ENCODE assay signal across 8 cellular contexts in genomic region chr6:29649701-29650673, GRCh38. TPM values are rescaled to one million over a fixed set of nuclear protein-coding genes. Genes with fewer than 3 reads are reported as not detected.
DNase-seq lines count a peak whose midpoint lies in the region; ATAC-seq and TF ChIP-seq lines count a peak whose summit lies in the region.

No MANE protein-coding gene starts in this region.

- peak overlapping the region; percentile 40 to 52 for H3K4me3 ChIP-seq in SK-N-SH (ENCODE audit: low read depth in 2 of 2, low read length in 1 of 2)
- H3K4me3 ChIP-seq in ovary, result peak overlapping the region; percentile 52
- H3K4me3 ChIP-seq in tibial artery, result peak overlapping the region; percentile 51 to 62

- H3K79me2 ChIP-seq in SK-N-SH (ENCODE audit: insufficient read depth), result no peaks in the 10 kb centered on the region

- CTCF ChIA-PET in SK-N-SH (lab: Yijun Ruan, JAX), result interaction anchor here (0.5 to 8.1 kb wide), 31 partner anchors 10 to 1961 kb away, joined by 3 to 120 read pairs (median 4); partner anchors contain the start of genes GABBR1 and HLA-A

- peak overlapping the region; percentile 17 to 69; a peak in 3 of 4 replicates for H3K27ac ChIP-seq in SK-N-SH (ENCODE audit: low read depth in 2 of 2, low read length in 1 of 2)
- peak overlapping the region; percentile 54 to 94 for H3K27ac ChIP-seq in ovary
- peak overlapping the region; percentile 90 to 93 for H3K27ac ChIP-seq in tibial artery

- TF ChIP-seq RAD21 in SK-N-SH (IDR thresholded peaks at IDR 0.05; ENCODE audit: low read length), result no peak

- H3K9ac ChIP-seq in SK-N-SH, result no peak overlapping the region

- intact Hi-C loops in head of caudate nucleus (cut with DNase I), result loop anchor here (10.0 kb wide), 1 partner anchor 45 kb away; no protein-coding TSS in a partner anchor
- intact Hi-C loops in ovary (cut with DNase I), result loop anchor here in 2 of 4 donors (5.0 to 10.0 kb wide), 2 partner anchors 95 to 102 kb away; no protein-coding TSS in a partner anchor
- intact Hi-C loops in tibial artery (cut with DNase I; ENCODE audit: low total_unique reads), result no loop called here

- no peaks in the 10 kb centered on the region for H3F3A ChIP-seq in SK-N-SH (replicated peaks; ENCODE audit: insufficient read depth)

- H3K4me1 ChIP-seq in SK-N-SH (ENCODE audit: control insufficient read depth in 1 of 2, insufficient read depth in 2 of 2, low read depth in 1 of 2, low read length in 1 of 2), result peaks cover 0 to 7% of the 10 kb centered on the region in 2 experiments; a peak in 1 of 4 replicates
- no peaks in the 10 kb centered on the region for H3K4me1 ChIP-seq in ovary (ENCODE audit: insufficient read depth)
- H3K4me1 ChIP-seq in tibial artery, result peaks cover 0 to 16% (median 6%) of the 10 kb centered on the region in 4 donors

- H3K27me3 ChIP-seq in SK-N-SH (ENCODE audit: insufficient read depth), result peaks cover 7% of the 10 kb centered on the region; the same call in 1 of the 2 replicates
- no peaks in the 10 kb centered on the region for H3K27me3 ChIP-seq in ovary
- H3K27me3 ChIP-seq in tibial artery, result no peaks in the 10 kb centered on the region

- WGBS in SK-N-SH (ENCODE audit: low lambda C conversion rate), result 11% methylated on average over 29 of the region's 33 CpGs
- WGBS in ovary, 3 donors, result 3 to 5% (median 5%) methylated on average over 33 of the region's 33 CpGs

- peak overlapping the region; percentile 70 for H3K4me2 ChIP-seq in SK-N-SH

- H4K20me1 ChIP-seq in SK-N-SH (ENCODE audit: insufficient read depth), result no peaks in the 10 kb centered on the region

- TF ChIP-seq CTCF in GM10266 (IDR thresholded peaks at IDR 0.05; ENCODE audit: control insufficient read depth, insufficient read depth, low read depth, missing control alignments) (peak; percentile 92), SK-N-SH (IDR thresholded peaks at IDR 0.05) (peak; percentile 89), ovary (IDR thresholded peaks at IDR 0.05) (peak; percentile 82 to 94 (median 92)), tibial artery (IDR thresholded peaks at IDR 0.05) (peak; percentile 87 to 88)

- H3K27me3 Mint-ChIP-seq in activated naive CD8-positive, alpha-beta T cell, result peaks cover 2% of the 10 kb centered on the region

- no peaks in the 10 kb centered on the region for H3K36me3 Mint-ChIP-seq in activated naive CD8-positive, alpha-beta T cell

- POLR2A ChIA-PET in SK-N-SH (lab: Yijun Ruan, JAX), result interaction anchor here (2.2 kb wide), 1 partner anchor 17 kb away, joined by 12 read pairs; the partner anchor contains the start of gene GABBR1

- peaks cover 12% of the 10 kb centered on the region for H3K4me1 Mint-ChIP-seq in activated naive CD8-positive, alpha-beta T cell (ENCODE audit: low read depth)

- H3K9me3 ChIP-seq in SK-N-SH, result no peaks in the 10 kb centered on the region
- no peaks in the 10 kb centered on the region for H3K9me3 ChIP-seq in ovary
- no peaks in the 10 kb centered on the region for H3K9me3 ChIP-seq in tibial artery

- DNase-seq in GM10266 (ENCODE audit: extremely low spot score) (peak; percentile 93), NCI-H1048 (lab: John Stamatoyannopoulos, UW) (peak; percentile 92), SK-N-SH (peak; percentile 89), head of caudate nucleus (peak; percentile 97 to 100 (median 99)), ovary (peak; percentile 97 to 99 (median 98)), tibial artery (peak; percentile 98 to 99)

- peak overlapping the region; percentile 89 for H2AFZ ChIP-seq in SK-N-SH (ENCODE audit: low read depth)

- H3K4me3 Mint-ChIP-seq in activated naive CD8-positive, alpha-beta T cell, result peak overlapping the region; percentile 96

- no peaks in the 10 kb centered on the region for H3K36me3 ChIP-seq in SK-N-SH (replicated peaks in 1 of 2; ENCODE audit: control insufficient read depth in 1 of 2, insufficient read depth in 2 of 2, low read length in 1 of 2)
- H3K36me3 ChIP-seq in ovary, result no peaks in the 10 kb centered on the region
- H3K36me3 ChIP-seq in tibial artery, result no peaks in the 10 kb centered on the region

- no peaks in the 10 kb centered on the region for H3K9me2 ChIP-seq in SK-N-SH

- H3K27ac Mint-ChIP-seq in activated naive CD8-positive, alpha-beta T cell, result peak overlapping the region; percentile 98

- ATAC-seq in HG02588 (IDR thresholded peaks at IDR 0.05; ENCODE audit: unreplicated experiment), result peak; percentile 89

- TF ChIP-seq POLR2A in ovary (IDR thresholded peaks at IDR 0.05), result peak; percentile 72

- no peaks in the 10 kb centered on the region for H3K9me3 Mint-ChIP-seq in activated naive CD8-positive, alpha-beta T cell (ENCODE audit: low read depth)

- no peak for TF ChIP-seq EP300 in SK-N-SH (IDR thresholded peaks at IDR 0.05; ENCODE audit: borderline replicate concordance in 1 of 2, low read depth in 1 of 2, low read length in 1 of 2)
- TF ChIP-seq EP300 in ovary (IDR thresholded peaks at IDR 0.05), result peak; percentile 62

TF ChIP-seq in SK-N-SH, 30 proteins besides CTCF, POLR2A, EP300 and RAD21 (continues in another document):
- TF ChIP-seq ELF1 (IDR thresholded peaks at IDR 0.05) (peak; percentile 56; the same call in 1 of the 2 replicates), PBX3 (IDR thresholded peaks at IDR 0.05) (no peak), FOXM1 (IDR thresholded peaks at IDR 0.05; ENCODE audit: low read depth) (no peak), ZBTB33 (IDR thresholded peaks at IDR 0.05; ENCODE audit: borderline replicate concordance, low read depth) (no peak), USF1 (IDR thresholded peaks at IDR 0.05; ENCODE audit: borderline replicate concordance, low read depth) (no peak), MAX (IDR thresholded peaks at IDR 0.05; ENCODE audit: low read depth) (no peak), MXI1 (IDR thresholded peaks at IDR 0.05; ENCODE audit: low read depth, low read length) (no peak; the same call in 1 of the 2 replicates), TAF1 (IDR thresholded peaks at IDR 0.05; ENCODE audit: borderline replicate concordance, low read depth, low read length) (no peak), JUND (IDR thresholded peaks at IDR 0.05) (no peak), RCOR1 (IDR thresholded peaks at IDR 0.05; ENCODE audit: low read length) (no peak), EZH2phosphoT487 (IDR thresholded peaks at IDR 0.05; ENCODE audit: borderline replicate concordance, low read depth) (no peak), POLR2AphosphoS5 (IDR thresholded peaks at IDR 0.05; ENCODE audit: low read depth, low read length) (0 out of 2 replicates have a peak, but pooled peaks have one; percentile 24), SMC3 (IDR thresholded peaks at IDR 0.05; ENCODE audit: low read depth, low read length) (peak; percentile 27; the same call in 1 of the 2 replicates), RXRA (IDR thresholded peaks at IDR 0.05; ENCODE audit: borderline replicate concordance, low read depth) (no peak), CHD2 (IDR thresholded peaks at IDR 0.05; ENCODE audit: low read length, partially characterized antibody) (peak; percentile 29)

RNA-seq across cellular contexts. Expression of gene MOG, which starts 6.9 kb away (rescaled TPM):
- polyA plus RNA-seq in SK-N-SH (2012; rRNA removed), result not detected in 2 replicates
- polyA plus RNA-seq in SK-N-SH (2012; cell fraction: cytosol; rRNA removed), result not detected in 2 replicates
- not detected in 2 replicates for polyA plus RNA-seq in SK-N-SH (2012; cell fraction: nucleus; rRNA removed)
- under 1 TPM in 1 of 7 donors, not detected in 6; 0.13 TPM for total RNA-seq in ovary
- under 1 TPM in 1 of 2 donors, not detected in 1; 0.05 TPM for polyA plus RNA-seq in ovary

RNA-seq across cellular contexts. Expression of gene GABBR1, which starts 17.0 kb away (rescaled TPM):
- polyA plus RNA-seq in SK-N-SH (2012; rRNA removed) (26.8 and 33.8 TPM in 2 replicates), ovary (10 to 100 TPM; 41.3 to 48.5 TPM)
- polyA plus RNA-seq in SK-N-SH (2012; cell fraction: cytosol; rRNA removed), result 8.1 and 9.5 TPM in 2 replicates
- 258 and 287 TPM in 2 replicates for polyA plus RNA-seq in SK-N-SH (2012; cell fraction: nucleus; rRNA removed)
- 10 to 100 TPM; 23.0 to 80.0 (median 58.0) TPM for total RNA-seq in ovary

RNA-seq across cellular contexts. Expression of gene ZFP57, which starts 31.0 kb away (rescaled TPM):
- not detected in 2 replicates for polyA plus RNA-seq in SK-N-SH (2012; rRNA removed)
- not detected in 2 replicates for polyA plus RNA-seq in SK-N-SH (2012; cell fraction: cytosol; rRNA removed)
- not detected in 2 replicates for polyA plus RNA-seq in SK-N-SH (2012; cell fraction: nucleus; rRNA removed)
- total RNA-seq in ovary, result under 1 TPM in 2 of 7 donors, not detected in 5; 0.24 to 0.25 TPM
- polyA plus RNA-seq in ovary, result under 1 TPM in 1 of 2 donors, not detected in 1; 0.13 TPM

Comparison
In these comparisons a context has a peak if more than half of its experiments do, and no peak if none do; other contexts are left out.
1. Peak in every context shown above with its lines: DNase-seq, ATAC-seq, H3K4me3 ChIP-seq and H3K27ac ChIP-seq.